In the genomic region with DNA sequence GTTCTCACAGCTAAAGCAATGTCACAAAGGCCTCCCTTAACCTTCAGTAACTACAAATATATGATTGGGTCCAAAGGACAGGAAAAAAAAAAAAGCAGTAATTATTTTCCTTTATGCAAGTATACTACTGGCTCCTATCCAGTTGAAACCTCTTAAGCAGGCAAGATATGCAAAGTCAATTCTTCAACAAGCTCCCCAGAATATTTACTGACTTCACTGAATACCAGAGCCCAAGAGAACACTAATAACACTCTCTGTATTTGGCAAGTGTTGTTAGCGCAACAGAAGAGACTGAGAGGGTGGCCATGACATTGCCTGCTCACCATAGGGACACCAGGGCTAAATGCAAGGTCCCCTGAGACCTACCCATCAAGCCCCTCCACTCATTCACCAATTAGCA, we compare ENCODE assay signal across 15 cellular contexts.
DNase-seq lines count a peak whose midpoint lies in the region; ATAC-seq, FAIRE-seq and TF ChIP-seq lines count a peak whose summit lies in the region.
"Had no signal": no experiment of that assay in that cellular context is flagged by ENCODE, and none has a peak within 500 bp of the region (broad histone marks: within the 10 kb centered on the region; RNA-seq: fewer than 3 reads in every experiment).

No MANE protein-coding gene starts in this region.

- CTCF ChIA-PET in AG04449 (lab: Yijun Ruan, JAX), result interaction anchor here (0.7 to 1.0 kb wide), 4 partner anchors 14 to 337 kb away, joined by 3 to 4 read pairs (median 4); no protein-coding TSS in a partner anchor

- FAIRE-seq in urothelium cell line (lab: Jason Lieb, UNC), result no peak
- FAIRE-seq: GM18507 had no signal

- H3K9ac ChIP-seq in SK-N-MC (ENCODE audit: insufficient read length), result no peak overlapping the region
- H3K9ac ChIP-seq: BLaER1 treated with 17β-estradiol and CSF1 and Interleukin-3, amounts not matched to agents 10 nM and 100 nM had no signal

- DNase-seq in AG04449 (ENCODE audit: low read depth, low spot score), result peak; percentile 38
- DNase-seq in SK-N-MC (ENCODE audit: low read depth, low spot score), result peak; percentile 45
- peak; percentile 81 for DNase-seq in iris pigment epithelial cell (ENCODE audit: low read depth)
- DNase-seq in urothelium cell line (ENCODE audit: low spot score), result no peak
- no peak for DNase-seq in effector CD8-positive, alpha-beta T cell (lab: John Stamatoyannopoulos, UW)
- no peak for DNase-seq in SHP77 treated with DMSO at 0.1 percent for 48 hours (lab: John Stamatoyannopoulos, UW)
- DNase-seq: NCI-H1092; NCI-H510A treated with DMSO at 0.1 percent for 48 hours; SIG-M5; stimulated activated naive CD8-positive, alpha-beta T cell treated with anti-CD3 and anti-CD28 coated beads, Interleukin-15, amount 100 ng/mL, for 72 hours had no signal

- no peak overlapping the region for H3K4me3 ChIP-seq in AG04449 (ENCODE audit: low read depth, low read length)
- H3K4me3 ChIP-seq in SK-N-MC, result peak overlapping the region; percentile 33; the same call in 1 of the 2 replicates
- H3K4me3 ChIP-seq: BLaER1 treated with 17β-estradiol and CSF1 and Interleukin-3, amounts not matched to agents 10 nM and 100 nM had no signal

- ATAC-seq in GM18511 (IDR thresholded peaks at IDR 0.05; ENCODE audit: unreplicated experiment) (peak; percentile 26), GM19328 (IDR thresholded peaks at IDR 0.05; ENCODE audit: unreplicated experiment) (no peak)
- ATAC-seq: activated naive CD4-positive, alpha-beta T cell treated with anti-CD3 and anti-CD28 coated beads, Interleukin-2, amount 50 U/mL, for 72 hours; stimulated activated naive CD8-positive, alpha-beta T cell treated with anti-CD3 and anti-CD28 coated beads, Interleukin-15, amount 100 ng/mL, for 72 hours had no signal

- POLR2A ChIA-PET in AG04449 (lab: Yijun Ruan, JAX), result no interaction called here

- no peak for TF ChIP-seq CTCF in AG04449 (IDR thresholded peaks at IDR 0.05; ENCODE audit: insufficient read depth, low read length, missing control alignments)

- no peaks in the 10 kb centered on the region for H3K9me3 ChIP-seq in SK-N-MC (ENCODE audit: low read depth, low read length)
- H3K9me3 ChIP-seq: BLaER1 treated with 17β-estradiol and CSF1 and Interleukin-3, amounts not matched to agents 10 nM and 100 nM had no signal

- peak overlapping the region; percentile 72 for H3K27ac ChIP-seq in SK-N-MC
- H3K27ac ChIP-seq: BLaER1 treated with 17β-estradiol and CSF1 and Interleukin-3, amounts not matched to agents 10 nM and 100 nM had no signal

- H3K36me3 ChIP-seq in SK-N-MC (ENCODE audit: insufficient read depth, low read length), result 0 out of 2 replicates have a peak, but pooled peaks cover 4% of the 10 kb centered on the region
- H3K36me3 ChIP-seq: BLaER1 treated with 17β-estradiol and CSF1 and Interleukin-3, amounts not matched to agents 10 nM and 100 nM had no signal

Comparison
In these comparisons a context has a peak if more than half of its experiments do, and no peak if none do; other contexts are left out.
1. DNase-seq: peak in AG04449 (single experiment), SK-N-MC (single experiment) and iris pigment epithelial cell (single experiment); none in urothelium cell line (single experiment), effector CD8-positive, alpha-beta T cell (single experiment) and SHP77 treated with DMSO at 0.1 percent for 48 hours (single experiment).